In genomic region chr1:168439451-168440375, GRCh38 we compare ENCODE assay signal across 1 cellular context.
TF ChIP-seq lines count a peak whose summit lies in the region.

No MANE protein-coding gene starts in this region.

TF ChIP-seq in K562, 482 proteins besides CTCF, POLR2A, EP300 and RAD21 (continued from another document and continues in another):
- TF ChIP-seq ZNF511 (CRISPR knock-in tag; IDR thresholded peaks at IDR 0.05) (no peak), ZNF232 (CRISPR knock-in tag; IDR thresholded peaks at IDR 0.05) (no peak), XRCC3 (IDR thresholded peaks at IDR 0.05) (no peak), ETV6 (IDR thresholded peaks at IDR 0.05; ENCODE audit: borderline replicate concordance in 1 of 2, low read depth in 2 of 2, low read length in 1 of 2) (no peak), ETV6 (CRISPR knock-in tag; IDR thresholded peaks at IDR 0.05; ENCODE audit: borderline replicate concordance) (no peak), OTX1 (CRISPR knock-in tag; IDR thresholded peaks at IDR 0.05) (no peak), LARP7 (IDR thresholded peaks at IDR 0.05) (no peak), NCOA4 (IDR thresholded peaks at IDR 0.05; ENCODE audit: partially characterized antibody) (no peak), ZFX (CRISPR knock-in tag; IDR thresholded peaks at IDR 0.05) (no peak), PTRF (tag; IDR thresholded peaks at IDR 0.05) (no peak), MBD2 (IDR thresholded peaks at IDR 0.05; ENCODE audit: borderline replicate concordance, low read depth) (no peak), NFRKB (IDR thresholded peaks at IDR 0.05; ENCODE audit: low read depth) (no peak), HCFC1 (IDR thresholded peaks at IDR 0.05; ENCODE audit: low read depth, low read length) (no peak), FOXA3 (CRISPR knock-in tag; conservative IDR thresholded peaks at IDR 0.05 in 1 of 2, IDR thresholded peaks at IDR 0.05 in 1 of 2) (no peak), BDP1 (IDR thresholded peaks at IDR 0.05; ENCODE audit: insufficient read depth, insufficient read length) (no peak), HMG20A (CRISPR knock-in tag; conservative IDR thresholded peaks at IDR 0.05) (no peak), ZNF766 (CRISPR knock-in tag; conservative IDR thresholded peaks at IDR 0.05) (no peak), KDM1A (IDR thresholded peaks at IDR 0.05) (no peak), SRSF7 (optimal IDR thresholded peaks at IDR 0.05; ENCODE audit: low read depth, low read length) (no peak), HMGN3 (IDR thresholded peaks at IDR 0.05; ENCODE audit: borderline replicate concordance, extremely low read depth, insufficient read length, low read depth, low read length) (no peak), NFATC3 (IDR thresholded peaks at IDR 0.05) (no peak), BRD9 (IDR thresholded peaks at IDR 0.05; ENCODE audit: low read depth, partially characterized antibody) (no peak), NR1H2 (CRISPR knock-in tag; IDR thresholded peaks at IDR 0.05) (no peak), ARID4B (CRISPR knock-in tag; IDR thresholded peaks at IDR 0.05) (no peak), ZNF592 (IDR thresholded peaks at IDR 0.05) (no peak), ZBTB49 (CRISPR knock-in tag; IDR thresholded peaks at IDR 0.05; ENCODE audit: borderline replicate concordance) (no peak), PHB (CRISPR knock-in tag; IDR thresholded peaks at IDR 0.05) (no peak), HIVEP1 (CRISPR knock-in tag; IDR thresholded peaks at IDR 0.05) (no peak), ZNF696 (CRISPR knock-in tag; conservative IDR thresholded peaks at IDR 0.05) (no peak), PYGO2 (tag; IDR thresholded peaks at IDR 0.05) (no peak), ATF4 (CRISPR knock-in tag; IDR thresholded peaks at IDR 0.05) (no peak), GMEB1 (CRISPR knock-in tag; IDR thresholded peaks at IDR 0.05) (no peak), MYNN (IDR thresholded peaks at IDR 0.05) (no peak), MYNN (CRISPR knock-in tag; IDR thresholded peaks at IDR 0.05) (no peak), SLC30A9 (CRISPR knock-in tag; IDR thresholded peaks at IDR 0.05) (no peak), ZNF263 (CRISPR knock-in tag; IDR thresholded peaks at IDR 0.05; ENCODE audit: borderline replicate concordance) (no peak), ATF7 (IDR thresholded peaks at IDR 0.05) (no peak), NFXL1 (CRISPR knock-in tag; IDR thresholded peaks at IDR 0.05) (no peak), ARID3A (IDR thresholded peaks at IDR 0.05; ENCODE audit: borderline replicate concordance, low read depth, low read length) (no peak), JUN (IDR thresholded peaks at IDR 0.05; ENCODE audit: borderline replicate concordance, low read depth, low read length) (no peak), JUN (CRISPR knock-in tag; IDR thresholded peaks at IDR 0.05; ENCODE audit: borderline replicate concordance) (no peak), CHD2 (IDR thresholded peaks at IDR 0.05; ENCODE audit: low read depth, low read length) (no peak), HOMEZ (CRISPR knock-in tag; IDR thresholded peaks at IDR 0.05) (no peak), PHB2 (IDR thresholded peaks at IDR 0.05; ENCODE audit: low read depth) (no peak), SIN3A (IDR thresholded peaks at IDR 0.05; ENCODE audit: borderline replicate concordance in 2 of 2, control insufficient read depth in 1 of 2, low read depth in 2 of 2, low read length in 2 of 2) (no peak), KAT8 (IDR thresholded peaks at IDR 0.05; ENCODE audit: low read depth) (no peak), SRSF9 (IDR thresholded peaks at IDR 0.05; ENCODE audit: borderline replicate concordance, low read depth, low read length) (no peak), ATF6 (CRISPR knock-in tag; IDR thresholded peaks at IDR 0.05) (no peak)
